In genomic region chr2:24317491-24317920, GRCh38 we compare ENCODE assay signal across 11 cellular contexts. TPM values are rescaled to one million over a fixed set of nuclear protein-coding genes. Genes with fewer than 3 reads are reported as not detected.
DNase-seq lines count a peak whose midpoint lies in the region; TF ChIP-seq lines count a peak whose summit lies in the region.
"Had no signal": no experiment of that assay in that cellular context is flagged by ENCODE, and none has a peak within 500 bp of the region (broad histone marks: within the 10 kb centered on the region; RNA-seq: fewer than 3 reads in every experiment).

No MANE protein-coding gene starts in this region.

- peaks cover 3% of the 10 kb centered on the region for H3K36me3 Mint-ChIP-seq in activated naive CD8-positive, alpha-beta T cell
- H3K36me3 Mint-ChIP-seq in activated naive CD8-positive, alpha-beta T cell treated with anti-CD3 and anti-CD28 coated beads for 36 hours: peaks cover 13% of the 10 kb centered on the region

- intact Hi-C loops in stomach (cut with DNase I; ENCODE audit: low total_unique reads) (no loop called here), PC-9 (cut with micrococcal nuclease; ENCODE audit: unreplicated experiment) (no loop called here)

- H2AFZ ChIP-seq in PC-9: no peak overlapping the region

- CTCF ChIA-PET in PC-9 (lab: Charles Lee): no interaction called here

- TF ChIP-seq POLR2A in stomach (IDR thresholded peaks at IDR 0.05): no peak

- no peak overlapping the region for H3K27ac ChIP-seq in stomach
- no peak overlapping the region for H3K27ac ChIP-seq in PC-9

- H3K9me2 ChIP-seq in PC-9 (ENCODE audit: insufficient read depth): no peaks in the 10 kb centered on the region

- H3K79me2 ChIP-seq in PC-9 (ENCODE audit: low read depth): peaks cover 4% of the 10 kb centered on the region; the same call in 1 of the 2 replicates

- no peaks in the 10 kb centered on the region for H3F3A ChIP-seq in PC-9 (ENCODE audit: insufficient read depth, low read depth)

- H3K4me1 ChIP-seq in stomach (peaks cover 0 to 25% (median 13%) of the 10 kb centered on the region in 4 donors), PC-9 (replicated peaks; ENCODE audit: insufficient read depth) (no peaks in the 10 kb centered on the region)

- H3K36me3 ChIP-seq in stomach (peaks cover 0 to 6% (median 0%) of the 10 kb centered on the region in 4 donors), PC-9 (ENCODE audit: low read depth) (no peaks in the 10 kb centered on the region)

- TF ChIP-seq CTCF in fibroblast of the aortic adventitia (IDR thresholded peaks at IDR 0.05; ENCODE audit: insufficient read depth, low read length) (no peak), stomach (IDR thresholded peaks at IDR 0.05) (no peak), PC-9 (conservative IDR thresholded peaks at IDR 0.05) (no peak)

- H3K9me3 ChIP-seq in stomach (no peaks in the 10 kb centered on the region), PC-9 (ENCODE audit: insufficient read depth, low read depth) (no peaks in the 10 kb centered on the region)

- peak overlapping the region; percentile 4 for H3K27ac Mint-ChIP-seq in activated naive CD8-positive, alpha-beta T cell
- H3K27ac Mint-ChIP-seq in activated naive CD8-positive, alpha-beta T cell treated with anti-CD3 and anti-CD28 coated beads for 36 hours: no peak overlapping the region
- H3K27ac Mint-ChIP-seq: mesothelial cell of epicardium had no signal

- H3K9me3 Mint-ChIP-seq in activated naive CD8-positive, alpha-beta T cell (ENCODE audit: low read depth): no peaks in the 10 kb centered on the region
- no peaks in the 10 kb centered on the region for H3K9me3 Mint-ChIP-seq in activated naive CD8-positive, alpha-beta T cell treated with anti-CD3 and anti-CD28 coated beads for 36 hours

- H4K20me1 ChIP-seq in PC-9 (ENCODE audit: insufficient read depth): no peaks in the 10 kb centered on the region

- POLR2A ChIA-PET in PC-9 (lab: Charles Lee; ENCODE audit: unreplicated experiment): no interaction called here

- H3K27me3 ChIP-seq in stomach (no peaks in the 10 kb centered on the region), PC-9 (ENCODE audit: insufficient read depth, low read depth) (no peaks in the 10 kb centered on the region)

- H3K4me1 Mint-ChIP-seq in activated naive CD8-positive, alpha-beta T cell (ENCODE audit: low read depth): peaks cover 28% of the 10 kb centered on the region
- peaks cover 33% of the 10 kb centered on the region for H3K4me1 Mint-ChIP-seq in activated naive CD8-positive, alpha-beta T cell treated with anti-CD3 and anti-CD28 coated beads for 36 hours
- H3K4me1 Mint-ChIP-seq: mesothelial cell of epicardium had no signal

- no peaks in the 10 kb centered on the region for H3K27me3 Mint-ChIP-seq in activated naive CD8-positive, alpha-beta T cell
- no peaks in the 10 kb centered on the region for H3K27me3 Mint-ChIP-seq in activated naive CD8-positive, alpha-beta T cell treated with anti-CD3 and anti-CD28 coated beads for 36 hours

- H3K4me3 ChIP-seq in fibroblast of the aortic adventitia (ENCODE audit: low read depth, low read length) (no peak overlapping the region), stomach (no peak overlapping the region), PC-9 (no peak overlapping the region)

- H3K4me3 Mint-ChIP-seq in activated naive CD8-positive, alpha-beta T cell: no peak overlapping the region
- no peak overlapping the region for H3K4me3 Mint-ChIP-seq in activated naive CD8-positive, alpha-beta T cell treated with anti-CD3 and anti-CD28 coated beads for 36 hours
- H3K4me3 Mint-ChIP-seq: mesothelial cell of epicardium had no signal

- BruUV-seq in PC-9 (replicated peaks; lab: Mats Ljungman, UMichigan): no TSS peak

- DNase-seq in activated naive CD8-positive, alpha-beta T cell treated with anti-CD3 and anti-CD28 coated beads for 36 hours: no peak
- DNase-seq in NCI-H345 (lab: John Stamatoyannopoulos, UW): peak; percentile 63
- peak; percentile 12 for DNase-seq in fibroblast of the aortic adventitia (ENCODE audit: low read depth)
- DNase-seq in stomach: peak; percentile 77
- no peak for DNase-seq in PC-9
- DNase-seq in T-helper 1 cell: no peak
- DNase-seq in C1 segment of cervical spinal cord (lab: John Stamatoyannopoulos, UW): no peak
- DNase-seq: central memory CD4-positive, alpha-beta T cell; DMS153 had no signal

- no peak for TF ChIP-seq EP300 in stomach (IDR thresholded peaks at IDR 0.05)

- H3K4me2 ChIP-seq in PC-9: no peak overlapping the region

RNA-seq across cellular contexts. Expression of gene ITSN2, which starts 42.8 kb away (rescaled TPM):
- total RNA-seq in activated naive CD8-positive, alpha-beta T cell treated with anti-CD3 and anti-CD28 coated beads for 36 hours: 10 to 100 TPM; 46.2 to 46.9 TPM
- total RNA-seq in fibroblast of the aortic adventitia (ENCODE audit: low replicate concordance) (23.9 and 32.4 TPM in 2 replicates), stomach (100 to 1,000 TPM in 2 of 5 donors, 10 to 100 TPM in 3; 14.8 to 216 (median 66.5) TPM), PC-9 (2021) (28.4 and 30.4 TPM in 2 replicates)
- 10 to 100 TPM; 14.6 to 30.7 (median 17.9) TPM for polyA plus RNA-seq in stomach

Comparison
In these comparisons a context has a peak if more than half of its experiments do, and no peak if none do; other contexts are left out.
1. DNase-seq: peak in NCI-H345 (single experiment), fibroblast of the aortic adventitia (single experiment) and stomach (single experiment); none in activated naive CD8-positive, alpha-beta T cell treated with anti-CD3 and anti-CD28 coated beads for 36 hours (single experiment), PC-9 (0 of 2), T-helper 1 cell (0 of 5) and C1 segment of cervical spinal cord (0 of 14).